In the genomic region with DNA sequence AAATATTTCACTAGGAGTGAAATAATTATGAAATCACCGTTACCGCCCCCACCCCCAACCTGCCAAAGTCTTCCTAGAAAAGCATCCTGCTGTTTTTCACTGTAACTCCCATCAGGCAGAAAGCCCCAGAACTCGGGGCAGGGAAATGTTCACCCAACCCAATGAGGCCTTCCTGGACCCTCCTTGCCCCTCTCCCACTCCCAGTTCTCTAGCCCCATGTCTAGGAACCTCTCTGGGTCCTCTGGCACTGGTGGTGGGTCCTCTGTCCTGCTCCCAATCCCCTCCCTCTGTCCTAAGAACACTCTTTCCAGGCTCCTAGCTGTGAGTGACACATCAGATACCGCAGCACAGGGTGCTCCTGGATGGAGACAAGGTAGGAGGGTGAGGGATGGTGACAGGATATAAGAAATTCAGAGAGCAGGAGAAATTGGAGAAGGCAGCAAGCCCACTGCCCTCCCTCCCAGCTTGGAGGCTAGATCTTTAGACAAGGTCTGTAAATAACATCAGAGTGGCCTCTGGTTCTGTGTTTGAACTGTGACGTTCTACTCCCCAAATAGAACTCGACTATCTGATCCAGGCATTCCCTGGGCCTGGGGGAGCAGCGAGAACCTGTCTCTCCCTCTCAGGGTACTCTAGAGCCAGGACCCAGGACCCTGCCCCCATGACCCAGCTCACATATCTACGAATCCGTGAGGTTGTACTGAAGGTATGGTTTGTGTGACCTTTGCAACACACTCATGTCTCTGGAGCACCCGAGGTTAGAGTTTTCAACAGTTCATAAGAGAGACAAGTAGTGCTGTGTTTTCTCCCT, we compare ENCODE assay signal across 13 cellular contexts. TPM values are rescaled to one million over a fixed set of nuclear protein-coding genes. Genes with fewer than 3 reads are reported as not detected.
DNase-seq lines count a peak whose midpoint lies in the region; ATAC-seq and TF ChIP-seq lines count a peak whose summit lies in the region.
"Had no signal": no experiment of that assay in that cellular context is flagged by ENCODE, and none has a peak within 500 bp of the region (broad histone marks: within the 10 kb centered on the region; RNA-seq: fewer than 3 reads in every experiment).

No MANE protein-coding gene starts in this region.

- no TSS peak for BruUV-seq in OCI-LY7 (replicated peaks; lab: Mats Ljungman, UMichigan)

- no peak for TF ChIP-seq EP300 in gastroesophageal sphincter (IDR thresholded peaks at IDR 0.05)

- CTCF ChIA-PET in OCI-LY7 (lab: Charles Lee; ENCODE audit: unreplicated experiment) = interaction anchor here (0.6 to 1.6 kb wide), 3 partner anchors 8 to 590 kb away, joined by 3 to 7 read pairs (median 6); no protein-coding TSS in a partner anchor

- TF ChIP-seq CTCF in OCI-LY7 (conservative IDR thresholded peaks at IDR 0.05; ENCODE audit: low read length) (no peak), gastroesophageal sphincter (IDR thresholded peaks at IDR 0.05) (no peak), neutrophil (IDR thresholded peaks at IDR 0.05) (no peak)

- TF ChIP-seq POLR2A in gastroesophageal sphincter (IDR thresholded peaks at IDR 0.05) = no peak

- H2AFZ ChIP-seq in OCI-LY7 (ENCODE audit: low read length) = peak overlapping the region; percentile 11; the same call in 1 of the 2 replicates

- H3K79me2 ChIP-seq in OCI-LY7 (ENCODE audit: insufficient read depth, low read depth, low read length) = peaks cover 5% of the 10 kb centered on the region; the same call in 1 of the 2 replicates

- H3K9me3 ChIP-seq in BLaER1 = no peaks in the 10 kb centered on the region
- H3K9me3 ChIP-seq in OCI-LY7 (ENCODE audit: low read length) = no peaks in the 10 kb centered on the region
- no peaks in the 10 kb centered on the region for H3K9me3 ChIP-seq in gastroesophageal sphincter
- H3K9me3 ChIP-seq in neutrophil = no peaks in the 10 kb centered on the region

- no peak for ATAC-seq in gastroesophageal sphincter
- ATAC-seq in GM18861 (IDR thresholded peaks at IDR 0.05; ENCODE audit: unreplicated experiment) = no peak
- ATAC-seq in HG02970 (IDR thresholded peaks at IDR 0.05; ENCODE audit: low FRiP score, unreplicated experiment) = no peak

- H3K4me2 ChIP-seq in BLaER1 = peak overlapping the region; percentile 95
- peak overlapping the region; percentile 70 for H3K4me2 ChIP-seq in OCI-LY7 (ENCODE audit: low read length)

- H3K9me2 ChIP-seq in OCI-LY7 (ENCODE audit: insufficient read depth, low read length) = no peaks in the 10 kb centered on the region

- H3K27me3 ChIP-seq in BLaER1 (no peaks in the 10 kb centered on the region), gastroesophageal sphincter (no peaks in the 10 kb centered on the region), neutrophil (no peaks in the 10 kb centered on the region)
- H3K27me3 ChIP-seq: dorsolateral prefrontal cortex had no signal

- H3K9ac ChIP-seq in BLaER1 = peak overlapping the region; percentile 73

- H4K20me1 ChIP-seq in BLaER1 = no peaks in the 10 kb centered on the region
- no peaks in the 10 kb centered on the region for H4K20me1 ChIP-seq in OCI-LY7 (ENCODE audit: insufficient read depth, low read length)

- intact Hi-C loops in OCI-LY7 (cut with micrococcal nuclease; ENCODE audit: unreplicated experiment) = no loop called here

- no peak for DNase-seq in OCI-LY7 (ENCODE audit: low spot score)
- no peak for DNase-seq in GM19238 (ENCODE audit: insufficient read length, low spot score)
- no peak for DNase-seq in activated naive CD4-positive, alpha-beta T cell (lab: John Stamatoyannopoulos, UW)
- DNase-seq: H9, NCI-H774 had no signal

- H3K4me3 ChIP-seq in BLaER1 (peak overlapping the region; percentile 29; the same call in 1 of the 2 replicates), OCI-LY7 (ENCODE audit: low read depth, low read length, poor library complexity, severe bottlenecking) (peak overlapping the region; percentile 34), gastroesophageal sphincter (no peak overlapping the region), neutrophil (ENCODE audit: low read depth in 1 of 2, low read length in 1 of 2) (no peak overlapping the region)
- H3K4me3 ChIP-seq: dorsolateral prefrontal cortex, lung had no signal

- peaks cover 100% of the 10 kb centered on the region for H3K4me1 ChIP-seq in BLaER1
- peaks cover 98% of the 10 kb centered on the region for H3K4me1 ChIP-seq in OCI-LY7 (ENCODE audit: insufficient read depth, low read length, poor library complexity, severe bottlenecking)
- H3K4me1 ChIP-seq in gastroesophageal sphincter = peaks cover 6 to 75% (median 26%) of the 10 kb centered on the region in 3 donors
- peaks cover 93 to 95% of the 10 kb centered on the region in 2 experiments for H3K4me1 ChIP-seq in neutrophil (ENCODE audit: control insufficient read depth in 1 of 2, insufficient read depth in 1 of 2, low read depth in 1 of 2, low read length in 1 of 2)

- H3K27ac ChIP-seq in BLaER1 (peak overlapping the region; percentile 96), OCI-LY7 (ENCODE audit: low read depth, low read length, poor library complexity, severe bottlenecking) (peak overlapping the region; percentile 99), gastroesophageal sphincter (peak overlapping the region in 3 of 4 donors; percentile 94 to 96 (median 95)), neutrophil (peak overlapping the region; percentile 98)

- H3K36me3 ChIP-seq in BLaER1 (no peaks in the 10 kb centered on the region), OCI-LY7 (ENCODE audit: insufficient read depth, low read length) (no peaks in the 10 kb centered on the region), gastroesophageal sphincter (no peaks in the 10 kb centered on the region), neutrophil (no peaks in the 10 kb centered on the region)

- POLR2A ChIA-PET in OCI-LY7 (lab: Charles Lee) = interaction anchor here (1.7 to 23.3 kb wide), 5 partner anchors 23 to 55 kb away, joined by 4 to 458 read pairs (median 9); no protein-coding TSS in a partner anchor

- WGBS in gastroesophageal sphincter (ENCODE audit: low coverage in 1 of 2), 2 donors = 60 to 70% methylated on average over 4 to 6 of the region's 10 CpGs

RNA-seq across cellular contexts. Expression of gene BTG2, which starts 23.3 kb away (rescaled TPM):
- 146 and 156 TPM in 2 replicates for total RNA-seq in OCI-LY7 (2014; rRNA removed; shearing (Covaris generic))
- total RNA-seq in OCI-LY7 (2022) (99.5 and 102 TPM in 2 replicates), gastroesophageal sphincter (100 to 1,000 TPM in 3 of 4 donors, 10 to 100 TPM in 1; 74.5 to 169 (median 116) TPM)

RNA-seq across cellular contexts. Expression of gene CHIT1, which starts 52.6 kb away (rescaled TPM):
- 1.9 TPM in 2 replicates for total RNA-seq in OCI-LY7 (2014; rRNA removed; shearing (Covaris generic))
- total RNA-seq in OCI-LY7 (2022) = 3.6 and 4.6 TPM in 2 replicates
- under 1 TPM in 2 of 4 donors, not detected in 2; 0.13 to 0.16 TPM for total RNA-seq in gastroesophageal sphincter
- total RNA-seq: H9, HT1080 had no signal

Comparison
In these comparisons a context has a peak if more than half of its experiments do, and no peak if none do; other contexts are left out.
1. H3K4me3 ChIP-seq: peak in BLaER1 (single experiment) and OCI-LY7 (single experiment); none in gastroesophageal sphincter (0 of 2) and neutrophil (0 of 2).
2. Peak in every context shown above with its lines, with median percentiles within 50 percentile points of each other: H3K27ac ChIP-seq.